1 cellular context compared by ENCODE assay signal in genomic region chr4:1075809-1076524, GRCh38.
TF ChIP-seq lines count a peak whose summit lies in the region.

No MANE protein-coding gene starts in this region.

TF ChIP-seq in H1, 55 proteins besides CTCF, POLR2A, EP300 and RAD21 (continued from another document):
- no peak for TF ChIP-seq CHD7 (IDR thresholded peaks at IDR 0.05; ENCODE audit: insufficient replicate concordance, low read length)
- TF ChIP-seq RFX5 (IDR thresholded peaks at IDR 0.05; ENCODE audit: borderline replicate concordance, low read depth, low read length) = no peak
- no peak for TF ChIP-seq SIRT6 (IDR thresholded peaks at IDR 0.05; ENCODE audit: low read length)
